ENCODE assay signal across 8 cellular contexts in the genomic region with DNA sequence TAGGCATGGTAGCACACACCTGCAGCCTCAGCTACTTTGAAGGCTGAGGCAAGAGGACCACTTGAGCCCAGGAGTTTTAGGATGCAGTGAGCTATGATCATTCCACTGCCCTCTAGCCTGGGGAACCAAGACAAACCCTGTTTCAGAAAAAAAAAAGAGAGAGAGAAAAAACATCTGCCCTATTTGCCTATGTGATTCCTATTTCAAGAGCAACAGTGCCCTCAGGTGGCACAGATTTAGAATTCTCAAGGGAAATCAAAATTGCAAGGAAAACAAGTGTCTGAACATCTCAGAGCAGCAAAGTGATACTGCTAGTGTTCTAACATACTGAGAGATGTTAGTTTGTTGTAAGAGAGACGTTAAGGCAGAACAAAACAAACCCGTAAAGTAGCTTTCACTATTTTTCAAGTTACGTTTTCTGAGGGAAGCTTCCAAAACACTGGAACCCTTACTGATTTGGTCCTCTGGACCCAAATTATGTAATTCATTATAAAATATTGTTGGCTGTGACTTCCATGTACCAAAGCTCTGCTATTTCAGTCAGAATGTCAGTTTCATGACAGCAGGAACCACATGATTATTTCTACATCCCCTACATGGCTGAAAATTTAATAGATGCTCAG. TPM values are rescaled to one million over a fixed set of nuclear protein-coding genes. Genes with fewer than 3 reads are reported as not detected.
DNase-seq lines count a peak whose midpoint lies in the region; ATAC-seq and TF ChIP-seq lines count a peak whose summit lies in the region.

No MANE protein-coding gene starts in this region.

- H3K4me1 ChIP-seq in suprapubic skin, result peaks cover 3% of the 10 kb centered on the region

- no peak overlapping the region for H3K27ac ChIP-seq in suprapubic skin

- H3K4me3 ChIP-seq in suprapubic skin, result no peak overlapping the region

- no peaks in the 10 kb centered on the region for H3K9me3 ChIP-seq in suprapubic skin

- peak; percentile 80 for ATAC-seq in GM19395 (IDR thresholded peaks at IDR 0.05; ENCODE audit: unreplicated experiment)
- ATAC-seq in HG03378 (IDR thresholded peaks at IDR 0.05; ENCODE audit: unreplicated experiment), result peak; percentile 78

- DNase-seq in DMS53 treated with DMSO at 0.1 percent for 48 hours (lab: John Stamatoyannopoulos, UW; ENCODE audit: unreplicated experiment) (peak; percentile 59), NCI-H446 treated with DMSO at 0.1 percent for 48 hours (lab: John Stamatoyannopoulos, UW) (peak; percentile 62), fibroblast of the conjunctiva (ENCODE audit: low read depth) (peak; percentile 61), putamen (ENCODE audit: low spot score) (peak; percentile 76), suprapubic skin (ENCODE audit: low spot score in 2 of 2) (no peak)
- DNase-seq in activated CD4-positive, alpha-beta T cell treated with anti-CD3 and anti-CD28 coated beads, Interleukin-2, amount 50 U/mL, for 4 hours, result peak; percentile 26 to 28

- peaks cover 44% of the 10 kb centered on the region for H3K36me3 ChIP-seq in suprapubic skin

- TF ChIP-seq POLR2A in suprapubic skin (IDR thresholded peaks at IDR 0.05), result no peak

- no peak for TF ChIP-seq EP300 in suprapubic skin (IDR thresholded peaks at IDR 0.05)

- WGBS in suprapubic skin, result 51% methylated on average over 3 of the region's 3 CpGs

- no peaks in the 10 kb centered on the region for H3K27me3 ChIP-seq in suprapubic skin

- TF ChIP-seq CTCF in suprapubic skin (IDR thresholded peaks at IDR 0.05), result peak in 1 of 2 donors; percentile 16

RNA-seq across cellular contexts. Expression of gene BDH2, which starts 7.9 kb away (rescaled TPM):
- 10 to 100 TPM; 28.9 to 63.6 (median 51.5) TPM for total RNA-seq in suprapubic skin

RNA-seq across cellular contexts. Expression of gene SLC9B2, which starts 15.2 kb away (rescaled TPM):
- 10 to 100 TPM in 1 of 4 donors, 1 to 10 TPM in 3; 4.2 to 11.9 (median 5.6) TPM for total RNA-seq in suprapubic skin

Comparison
In these comparisons a context has a peak if more than half of its experiments do, and no peak if none do; other contexts are left out.
1. DNase-seq: peak in DMS53 treated with DMSO at 0.1 percent for 48 hours (single experiment), NCI-H446 treated with DMSO at 0.1 percent for 48 hours (single experiment), activated CD4-positive, alpha-beta T cell treated with anti-CD3 and anti-CD28 coated beads, Interleukin-2, amount 50 U/mL, for 4 hours (2 of 2), fibroblast of the conjunctiva (single experiment) and putamen (single experiment); none in suprapubic skin (0 of 2).